Comparison of ENCODE assay signal across 25 cellular contexts in the genomic region with DNA sequence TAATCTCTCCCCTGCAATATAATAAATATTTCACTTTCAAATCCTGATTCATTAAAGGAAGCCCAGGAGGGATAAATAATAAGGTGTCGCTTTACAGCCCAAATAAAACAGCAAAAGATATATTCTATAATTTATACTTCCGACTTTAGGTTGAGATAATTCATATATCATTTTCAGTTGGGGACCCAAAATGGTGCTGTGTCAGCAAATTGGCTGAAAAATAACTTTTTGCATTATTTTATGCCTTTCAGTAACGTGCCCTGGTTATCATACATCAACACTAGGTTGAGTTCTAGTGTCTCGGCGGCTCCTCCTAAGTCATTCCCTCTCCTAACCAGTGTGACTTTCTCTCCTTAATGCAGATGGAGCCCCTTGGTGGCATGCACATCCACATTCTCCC.
"Had no signal": no experiment of that assay in that cellular context is flagged by ENCODE, and none has a peak within 500 bp of the region (broad histone marks: within the 10 kb centered on the region; RNA-seq: fewer than 3 reads in every experiment).

No MANE protein-coding gene starts in this region.

- H3K4me2 ChIP-seq: neural progenitor cell had no signal

- ATAC-seq: naive thymus-derived CD4-positive, alpha-beta T cell; natural killer cell; psoas muscle; right cardiac atrium; stimulated activated effector memory CD8-positive, alpha-beta T cell treated with anti-CD3 and anti-CD28 coated beads, Interleukin-12 subunit alpha, Interleukin-12 subunit beta, amount 100 ng/mL, for 72 hours; stimulated activated naive B cell treated with anti-CD40 and anti-IgM and Interleukin-4, amounts not matched to agents 10 μg/mL and 1 μg/mL and 100 μg/mL, for 72 hours had no signal

- DNase-seq: naive thymus-derived CD4-positive, alpha-beta T cell; natural killer cell; occipital lobe; ovary; posterior cingulate gyrus; psoas muscle; right cardiac atrium; sigmoid colon; small intestine; stimulated activated CD4-positive, alpha-beta T cell treated with anti-CD3 and anti-CD28 coated beads, Interleukin-15, amount 100 ng/mL, for 24 hours; stimulated activated CD4-positive, alpha-beta T cell treated with anti-CD3 and anti-CD28 coated beads, Interleukin-2, amount 100 ng/mL, for 24 hours; stimulated activated CD4-positive, alpha-beta T cell treated with anti-CD3 and anti-CD28 coated beads, Interleukin-2, amount 100 ng/mL, for 48 hours; stimulated activated CD4-positive, alpha-beta T cell treated with anti-CD3 and anti-CD28 coated beads, Interleukin-4, amount 100 ng/mL, for 24 hours; stimulated activated naive B cell treated with anti-CD40 and anti-IgM and Interleukin-4, amounts not matched to agents 10 μg/mL and 1 μg/mL and 100 μg/mL, for 72 hours; stimulated activated naive CD4-positive, alpha-beta T cell treated with Interleukin-2 at 50 U/mL for 16 hours; stomach; thyroid gland; trophoblast cell; upper lobe of left lung had no signal

- H3K9ac ChIP-seq: neural progenitor cell, parathyroid adenoma had no signal

- H3K4me1 ChIP-seq: parathyroid adenoma, psoas muscle, sigmoid colon, stomach, thyroid gland, tibial nerve, upper lobe of left lung, vagina had no signal

- H3K27ac ChIP-seq: neural progenitor cell, ovary, parathyroid adenoma, psoas muscle, sigmoid colon, stomach, thoracic aorta, thyroid gland, tibial nerve, upper lobe of left lung, vagina had no signal

- H3K4me3 ChIP-seq: neural progenitor cell, ovary, psoas muscle, sigmoid colon, stomach, thoracic aorta, thyroid gland, tibial nerve, upper lobe of left lung, vagina had no signal

- H2AFZ ChIP-seq: neural progenitor cell, parathyroid adenoma had no signal

- H3K36me3 ChIP-seq: neural progenitor cell, ovary, sigmoid colon, stomach, thoracic aorta, thyroid gland, tibial nerve, upper lobe of left lung, vagina had no signal

- H3K9me3 ChIP-seq: ovary, psoas muscle, sigmoid colon, thoracic aorta, thyroid gland, upper lobe of left lung, vagina had no signal

- H3K27me3 ChIP-seq: neural progenitor cell, ovary, sigmoid colon, thyroid gland, tibial nerve, upper lobe of left lung, vagina had no signal

- FAIRE-seq: small intestine had no signal

- H3K79me2 ChIP-seq: parathyroid adenoma had no signal
